Comparison of ENCODE assay signal across 9 cellular contexts in genomic region chr14:100140452-100141132, GRCh38. TPM values are rescaled to one million over a fixed set of nuclear protein-coding genes. Genes with fewer than 3 reads are reported as not detected.
DNase-seq lines count a peak whose midpoint lies in the region; ATAC-seq and TF ChIP-seq lines count a peak whose summit lies in the region.
"Had no signal": no experiment of that assay in that cellular context is flagged by ENCODE, and none has a peak within 500 bp of the region (broad histone marks: within the 10 kb centered on the region; RNA-seq: fewer than 3 reads in every experiment).

No MANE protein-coding gene starts in this region.

- H3K36me3 ChIP-seq in osteoblast (ENCODE audit: insufficient read depth, low read length): peaks cover 3% of the 10 kb centered on the region

- no peaks in the 10 kb centered on the region for H4K20me1 ChIP-seq in osteoblast (ENCODE audit: insufficient read depth, low read length)

- H3K4me3 ChIP-seq in fibroblast of mammary gland (ENCODE audit: control insufficient read depth, low read depth, low read length) (no peak overlapping the region), osteoblast (ENCODE audit: insufficient read depth, low read length) (no peak overlapping the region)

- no peaks in the 10 kb centered on the region for H3K9me3 ChIP-seq in osteoblast (ENCODE audit: low read depth, low read length)

- H3K4me2 ChIP-seq in osteoblast (ENCODE audit: insufficient read depth, low read length): no peak overlapping the region

- H3K27ac ChIP-seq in osteoblast (ENCODE audit: low read depth, low read length): no peak overlapping the region

- no peaks in the 10 kb centered on the region for H3K27me3 ChIP-seq in osteoblast (ENCODE audit: insufficient read depth, low read length)

- TF ChIP-seq CTCF in fibroblast of mammary gland (conservative IDR thresholded peaks at IDR 0.05; ENCODE audit: control insufficient read depth, insufficient read depth, low read depth, low read length): no peak
- TF ChIP-seq CTCF in osteoblast (IDR thresholded peaks at IDR 0.05; ENCODE audit: extremely low read depth, low read depth, low read length): no peak

- H3K79me2 ChIP-seq in osteoblast (ENCODE audit: insufficient read depth, low read length): no peaks in the 10 kb centered on the region

- H3K4me1 ChIP-seq in osteoblast (ENCODE audit: insufficient read depth, low read length): no peaks in the 10 kb centered on the region

- in situ Hi-C loops in SK-MEL-5 (cut with HindIII; ENCODE audit: low pct_unique_long_range_greater_than_20kb, low sequenced_read_pairs): no loop called here

- DNase-seq in NCI-H128 (lab: John Stamatoyannopoulos, UW; ENCODE audit: unreplicated experiment) (peak; percentile 42), SK-MEL-5 (ENCODE audit: low read depth, low spot score) (peak; percentile 24), fibroblast of mammary gland (ENCODE audit: low read depth) (peak; percentile 25), osteoblast (ENCODE audit: insufficient read length, low spot score, missing footprints) (peak; percentile 80), NCI-H2107 treated with DMSO at 0.1 percent for 48 hours (lab: John Stamatoyannopoulos, UW; ENCODE audit: unreplicated experiment) (no peak)
- no peak for DNase-seq in stimulated activated CD4-positive, alpha-beta T cell treated with anti-CD3 and anti-CD28 coated beads, Interleukin-12 subunit alpha, Interleukin-12 subunit beta, amount 100 ng/mL, for 4 hours

- no peak overlapping the region for H2AFZ ChIP-seq in osteoblast (ENCODE audit: low read length)

- ATAC-seq in GM21619 (IDR thresholded peaks at IDR 0.05; ENCODE audit: unreplicated experiment): no peak
- ATAC-seq in HG03025 (IDR thresholded peaks at IDR 0.05; ENCODE audit: low FRiP score, unreplicated experiment): no peak
- ATAC-seq: SK-N-SH treated with all-trans-retinoic acid at 6 μM for 48 hours had no signal

RNA-seq across cellular contexts. Expression of gene DEGS2, which starts 18.9 kb away (rescaled TPM):
- total RNA-seq in SK-MEL-5 (2014; rRNA removed; shearing (Covaris generic)): not detected in 2 replicates
- not detected in 2 replicates for polyA plus RNA-seq in SK-MEL-5 (2015; cell fraction: cytosol; rRNA removed)
- not detected in 2 replicates for polyA plus RNA-seq in SK-MEL-5 (2015; cell fraction: nucleus; rRNA removed)
- total RNA-seq in osteoblast: 0.29 and 0.36 TPM in 2 replicates

Comparison
In these comparisons a context has a peak if more than half of its experiments do, and no peak if none do; other contexts are left out.
1. DNase-seq: peak in NCI-H128 (single experiment), SK-MEL-5 (single experiment), fibroblast of mammary gland (single experiment) and osteoblast (single experiment); none in stimulated activated CD4-positive, alpha-beta T cell treated with anti-CD3 and anti-CD28 coated beads, Interleukin-12 subunit alpha, Interleukin-12 subunit beta, amount 100 ng/mL, for 4 hours (single experiment) and NCI-H2107 treated with DMSO at 0.1 percent for 48 hours (single experiment).